In genomic region chr20:61738601-61739069, GRCh38 we compare ENCODE assay signal across 30 cellular contexts.
"Had no signal": no experiment of that assay in that cellular context is flagged by ENCODE, and none has a peak within 500 bp of the region (broad histone marks: within the 10 kb centered on the region; RNA-seq: fewer than 3 reads in every experiment).

No MANE protein-coding gene starts in this region.

- H3K9me3 ChIP-seq: adrenal gland, Peyer's patch had no signal

- H3K27me3 ChIP-seq: adrenal gland, Peyer's patch had no signal

- H3K27ac ChIP-seq: adrenal gland, Peyer's patch had no signal

- H3K36me3 Mint-ChIP-seq: activated naive CD4-positive, alpha-beta T cell treated with anti-CD3 and anti-CD28 coated beads, Interleukin-2, amount 50 U/mL, for 72 hours; brain had no signal

- H3K4me3 ChIP-seq: adrenal gland, Peyer's patch had no signal

- DNase-seq: activated CD4-positive, alpha-beta T cell treated with anti-CD3 and anti-CD28 coated beads, Interleukin-2, amount 10 ng/mL, durations not matched to agents 24 days and 14 days; activated CD4-positive, alpha-beta T cell treated with anti-CD3 and anti-CD28 coated beads, Interleukin-2, amount 50 U/mL, for 4 hours; activated CD8-positive, alpha-beta T cell treated with anti-CD3 and anti-CD28 coated beads for 36 hours; activated gamma-delta T cell treated with Interleukin-2 at 50 U/mL for 16 hours; activated naive CD4-positive, alpha-beta T cell treated with anti-CD3 and anti-CD28 coated beads for 36 hours; activated T-cell treated with anti-CD3 and anti-CD28 coated beads, Interleukin-2, amount 50 U/mL, for 24 hours; adrenal gland; caudate nucleus; KBM-7; MM.1S; MV-4-11; NCI-H1092; NCI-H1436 treated with DMSO at 0.1 percent for 48 hours; NCI-H1694 treated with DMSO at 0.1 percent for 48 hours; NCI-H2029; NCI-H510A; NCI-H526; NCI-H748 treated with DMSO at 0.1 percent for 48 hours; NK-92 treated with Interleukin-12 subunit alpha and Interleukin-12 subunit beta, amount 100 ng/mL, for 24 hours; PC-3; Peyer's patch; Right ventricle myocardium superior; RPMI8226; SW 1271; T-helper 1 cell; T-helper 2 cell; T-helper 9 cell had no signal

- H3K4me3 Mint-ChIP-seq: activated CD4-positive, alpha-beta T cell treated with anti-CD3 and anti-CD28 coated beads, Interleukin-2, amount 10 ng/mL, durations not matched to agents 24 days and 14 days; activated CD8-positive, alpha-beta T cell treated with anti-CD3 and anti-CD28 coated beads for 36 hours; activated naive CD4-positive, alpha-beta T cell treated with anti-CD3 and anti-CD28 coated beads for 36 hours; activated T-cell treated with anti-CD3 and anti-CD28 coated beads, Interleukin-2, amount 50 U/mL, for 24 hours; activated T-helper 1 cell treated with anti-CD3 and anti-CD28 coated beads, Interleukin-12 subunit alpha, Interleukin-12 subunit beta, Interleukin-2, Interleukin-4 antibody, amounts not matched to agents 30 ng/mL and 10 ng/mL and 1 ng/mL, durations not matched to agents 14 hours and 24 hours and 36 hours; brain had no signal

- H3K36me3 ChIP-seq: adrenal gland, Peyer's patch had no signal

- H3K4me1 ChIP-seq: adrenal gland, Peyer's patch had no signal

- H3K4me1 Mint-ChIP-seq: activated CD4-positive, alpha-beta T cell treated with anti-CD3 and anti-CD28 coated beads, Interleukin-2, amount 10 ng/mL, durations not matched to agents 24 days and 14 days had no signal

- H3K27me3 Mint-ChIP-seq: activated CD4-positive, alpha-beta T cell treated with anti-CD3 and anti-CD28 coated beads, Interleukin-2, amount 10 ng/mL, durations not matched to agents 24 days and 14 days had no signal

- H3K9me3 Mint-ChIP-seq: activated CD4-positive, alpha-beta T cell treated with anti-CD3 and anti-CD28 coated beads, Interleukin-2, amount 10 ng/mL, durations not matched to agents 24 days and 14 days; activated CD8-positive, alpha-beta T cell treated with anti-CD3 and anti-CD28 coated beads for 36 hours; activated naive CD4-positive, alpha-beta T cell treated with anti-CD3 and anti-CD28 coated beads for 36 hours; activated naive CD4-positive, alpha-beta T cell treated with anti-CD3 and anti-CD28 coated beads, Interleukin-2, amount 50 U/mL, for 72 hours; activated T-cell treated with anti-CD3 and anti-CD28 coated beads, Interleukin-2, amount 50 U/mL, for 24 hours; activated T-helper 1 cell treated with anti-CD3 and anti-CD28 coated beads, Interleukin-12 subunit alpha, Interleukin-12 subunit beta, Interleukin-2, Interleukin-4 antibody, amounts not matched to agents 30 ng/mL and 10 ng/mL and 1 ng/mL, durations not matched to agents 14 hours and 24 hours and 36 hours had no signal

- H3K27ac Mint-ChIP-seq: activated CD4-positive, alpha-beta T cell treated with anti-CD3 and anti-CD28 coated beads, Interleukin-2, amount 10 ng/mL, durations not matched to agents 24 days and 14 days; activated CD8-positive, alpha-beta T cell treated with anti-CD3 and anti-CD28 coated beads for 36 hours; activated naive CD4-positive, alpha-beta T cell treated with anti-CD3 and anti-CD28 coated beads for 36 hours; activated naive CD4-positive, alpha-beta T cell treated with anti-CD3 and anti-CD28 coated beads, Interleukin-2, amount 50 U/mL, for 72 hours; activated T-cell treated with anti-CD3 and anti-CD28 coated beads, Interleukin-2, amount 50 U/mL, for 24 hours; activated T-helper 1 cell treated with anti-CD3 and anti-CD28 coated beads, Interleukin-12 subunit alpha, Interleukin-12 subunit beta, Interleukin-2, Interleukin-4 antibody, amounts not matched to agents 30 ng/mL and 10 ng/mL and 1 ng/mL, durations not matched to agents 14 hours and 24 hours and 36 hours had no signal
